15 cellular contexts compared by ENCODE assay signal in the genomic region with DNA sequence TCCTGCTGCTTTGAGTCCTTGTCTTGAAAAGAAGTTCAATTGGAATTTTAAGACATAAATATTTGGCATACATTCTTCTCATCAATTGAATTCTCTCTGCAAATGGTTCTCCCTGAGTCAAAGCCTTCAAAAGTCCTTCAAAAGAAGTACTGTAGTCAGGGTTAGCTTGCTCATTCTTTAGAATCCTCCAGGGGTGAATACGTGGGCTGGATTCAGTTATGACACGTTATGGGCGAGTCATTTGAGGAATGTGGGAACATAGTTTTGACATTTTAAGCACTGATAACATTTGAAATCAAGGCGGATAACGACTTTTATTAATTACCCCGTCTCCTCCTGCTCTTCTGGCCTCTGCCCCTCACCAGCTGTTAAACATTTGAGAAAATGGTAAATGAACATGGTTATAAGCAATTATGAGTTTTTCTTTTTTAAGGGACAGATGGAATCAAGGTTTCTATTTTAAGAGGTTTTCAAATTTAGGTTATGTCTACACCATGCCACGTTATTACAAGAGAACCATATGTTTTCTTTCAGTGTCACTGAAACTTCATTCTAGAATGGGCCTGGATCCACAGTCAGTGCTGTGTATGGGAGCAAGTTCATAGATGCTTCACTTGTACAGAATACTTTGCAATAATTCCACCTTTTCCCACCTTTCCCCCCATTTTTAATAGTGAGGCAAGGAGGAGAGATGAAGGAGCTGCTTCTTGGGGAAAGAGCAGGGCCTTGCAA.
DNase-seq lines count a peak whose midpoint lies in the region; ATAC-seq and TF ChIP-seq lines count a peak whose summit lies in the region.
"Had no signal": no experiment of that assay in that cellular context is flagged by ENCODE, and none has a peak within 500 bp of the region (broad histone marks: within the 10 kb centered on the region; RNA-seq: fewer than 3 reads in every experiment).

No MANE protein-coding gene starts in this region.

- ATAC-seq in Panc1 = 0 out of 2 replicates have a peak, but pooled peaks have one; percentile 53
- ATAC-seq in activated naive CD4-positive, alpha-beta T cell treated with anti-CD3 and anti-CD28 coated beads, Interleukin-2, amount 50 U/mL, for 72 hours = no peak
- ATAC-seq: K562; stimulated activated memory B cell treated with anti-CD40 and anti-IgM and Interleukin-4, amounts not matched to agents 10 μg/mL and 1 μg/mL and 100 μg/mL, for 72 hours had no signal

- H3K36me3 ChIP-seq in Panc1 (ENCODE audit: control insufficient read depth, insufficient read depth, low read length) (no peaks in the 10 kb centered on the region), ascending aorta (no peaks in the 10 kb centered on the region)
- H3K36me3 ChIP-seq: neural progenitor cell had no signal

- intact Hi-C loops in Panc1 (cut with micrococcal nuclease; ENCODE audit: unreplicated experiment) (no loop called here), ascending aorta (cut with DNase I) (no loop called here)

- H3K27ac ChIP-seq in Panc1 (ENCODE audit: low read length) = no peak overlapping the region
- no peak overlapping the region for H3K27ac ChIP-seq in ascending aorta
- H3K27ac ChIP-seq: epithelial cell of prostate, neural progenitor cell had no signal

- 0 out of 2 replicates have a peak, but pooled peaks cover 3% of the 10 kb centered on the region for H3K27me3 ChIP-seq in Panc1 (ENCODE audit: control insufficient read depth, insufficient read depth, low read length)
- no peaks in the 10 kb centered on the region for H3K27me3 ChIP-seq in ascending aorta
- H3K27me3 ChIP-seq: neural progenitor cell had no signal

- no peak overlapping the region for H3K4me3 ChIP-seq in Panc1 (ENCODE audit: low read depth in 2 of 2, low read length in 2 of 2)
- no peak overlapping the region for H3K4me3 ChIP-seq in retinal pigment epithelial cell (ENCODE audit: low read length)
- no peak overlapping the region for H3K4me3 ChIP-seq in ascending aorta
- H3K4me3 ChIP-seq: K562, neural progenitor cell had no signal

- no peaks in the 10 kb centered on the region for H3K9me3 Mint-ChIP-seq in activated naive CD4-positive, alpha-beta T cell treated with anti-CD3 and anti-CD28 coated beads, Interleukin-2, amount 50 U/mL, for 72 hours
- H3K9me3 Mint-ChIP-seq: H9; stimulated activated memory B cell treated with anti-CD40 and anti-IgM and Interleukin-4, amounts not matched to agents 10 μg/mL and 1 μg/mL and 100 μg/mL, for 72 hours had no signal

- no peak overlapping the region for H3K27ac Mint-ChIP-seq in activated naive CD4-positive, alpha-beta T cell treated with anti-CD3 and anti-CD28 coated beads, Interleukin-2, amount 50 U/mL, for 72 hours
- H3K27ac Mint-ChIP-seq: H9; neural progenitor cell; stimulated activated memory B cell treated with anti-CD40 and anti-IgM and Interleukin-4, amounts not matched to agents 10 μg/mL and 1 μg/mL and 100 μg/mL, for 72 hours had no signal

- H3K36me3 Mint-ChIP-seq in activated naive CD4-positive, alpha-beta T cell treated with anti-CD3 and anti-CD28 coated beads, Interleukin-2, amount 50 U/mL, for 72 hours = no peaks in the 10 kb centered on the region
- H3K36me3 Mint-ChIP-seq: brain; neural progenitor cell; stimulated activated memory B cell treated with anti-CD40 and anti-IgM and Interleukin-4, amounts not matched to agents 10 μg/mL and 1 μg/mL and 100 μg/mL, for 72 hours had no signal

- no peaks in the 10 kb centered on the region for H3K9me3 ChIP-seq in Panc1 (ENCODE audit: control insufficient read depth, insufficient read depth, low read depth, low read length)
- no peaks in the 10 kb centered on the region for H3K9me3 ChIP-seq in ascending aorta

- TF ChIP-seq CTCF in Panc1 (IDR thresholded peaks at IDR 0.05) (no peak), retinal pigment epithelial cell (conservative IDR thresholded peaks at IDR 0.05; ENCODE audit: low read depth, low read length) (no peak), ascending aorta (IDR thresholded peaks at IDR 0.05) (no peak)

- in situ Hi-C loops in Panc1 (cut with HindIII; ENCODE audit: low pct_unique_long_range_greater_than_20kb, low sequenced_read_pairs) = no loop called here

- peak; percentile 74 for DNase-seq in GM04503 (ENCODE audit: low read depth)
- DNase-seq in Panc1 (ENCODE audit: low read depth, low spot score) = no peak
- peak; percentile 22 for DNase-seq in fibroblast of peridontal ligament (ENCODE audit: extremely low read depth)
- DNase-seq in retinal pigment epithelial cell (ENCODE audit: low read depth) = peak; percentile 46
- DNase-seq in ascending aorta (ENCODE audit: low spot score in 2 of 2) = no peak
- DNase-seq in NCI-H146 treated with DMSO at 0.1 percent for 48 hours (lab: John Stamatoyannopoulos, UW; ENCODE audit: unreplicated experiment) = no peak
- no peak for DNase-seq in activated naive CD4-positive, alpha-beta T cell treated with anti-CD3 and anti-CD28 coated beads, Interleukin-2, amount 50 U/mL, for 72 hours (ENCODE audit: low spot score in 2 of 2)
- DNase-seq: DMS153, H9, NCI-H2107 had no signal

- CTCF ChIA-PET in Panc1 (lab: Charles Lee) = no interaction called here

- POLR2A ChIA-PET in Panc1 (lab: Charles Lee) = no interaction called here

- no TSS peak for BruUV-seq in Panc1 (replicated peaks; lab: Mats Ljungman, UMichigan)

- H3K4me1 ChIP-seq in Panc1 (ENCODE audit: control insufficient read depth, insufficient read depth, low read length) = peaks cover 3% of the 10 kb centered on the region; the same call in 1 of the 2 replicates
- no peaks in the 10 kb centered on the region for H3K4me1 ChIP-seq in ascending aorta

Comparison
In these comparisons a context has a peak if more than half of its experiments do, and no peak if none do; other contexts are left out.
1. DNase-seq: peak in GM04503 (single experiment), fibroblast of peridontal ligament (single experiment) and retinal pigment epithelial cell (single experiment); none in Panc1 (single experiment), ascending aorta (0 of 2), NCI-H146 treated with DMSO at 0.1 percent for 48 hours (single experiment) and activated naive CD4-positive, alpha-beta T cell treated with anti-CD3 and anti-CD28 coated beads, Interleukin-2, amount 50 U/mL, for 72 hours (0 of 2).